Comparison of ENCODE assay signal across 19 cellular contexts in genomic region chr12:47458273-47458672, GRCh38.
DNase-seq lines count a peak whose midpoint lies in the region; ATAC-seq and TF ChIP-seq lines count a peak whose summit lies in the region.
"Had no signal": no experiment of that assay in that cellular context is flagged by ENCODE, and none has a peak within 500 bp of the region (broad histone marks: within the 10 kb centered on the region; RNA-seq: fewer than 3 reads in every experiment).

No MANE protein-coding gene starts in this region.

- no peak overlapping the region for H3K27ac Mint-ChIP-seq in activated CD8-positive, alpha-beta memory T cell treated with anti-CD3 and anti-CD28 coated beads, Interleukin-2, amount 10 ng/mL, durations not matched to agents 7 days and 5 days
- H3K27ac Mint-ChIP-seq: activated CD4-positive, alpha-beta memory T cell treated with anti-CD3 and anti-CD28 coated beads, Interleukin-2, amount 10 ng/mL, durations not matched to agents 7 days and 5 days; activated naive CD4-positive, alpha-beta T cell treated with anti-CD3 and anti-CD28 coated beads, Interleukin-2, amount 50 U/mL, for 72 hours; nephron progenitor cell had no signal

- TF ChIP-seq CTCF in RWPE1 (conservative IDR thresholded peaks at IDR 0.05; ENCODE audit: low read depth) (no peak), retinal pigment epithelial cell (conservative IDR thresholded peaks at IDR 0.05; ENCODE audit: low read depth, low read length) (no peak)

- POLR2A ChIA-PET in RWPE1 (lab: Yijun Ruan, JAX; ENCODE audit: low non-redundant PET), result no interaction called here

- H3K4me1 Mint-ChIP-seq in activated CD8-positive, alpha-beta memory T cell treated with anti-CD3 and anti-CD28 coated beads, Interleukin-2, amount 10 ng/mL, durations not matched to agents 7 days and 5 days, result no peaks in the 10 kb centered on the region
- H3K4me1 Mint-ChIP-seq: activated CD4-positive, alpha-beta memory T cell treated with anti-CD3 and anti-CD28 coated beads, Interleukin-2, amount 10 ng/mL, durations not matched to agents 7 days and 5 days; nephron progenitor cell had no signal

- peaks cover 8% of the 10 kb centered on the region for H3K9me3 Mint-ChIP-seq in activated CD8-positive, alpha-beta memory T cell treated with anti-CD3 and anti-CD28 coated beads, Interleukin-2, amount 10 ng/mL, durations not matched to agents 7 days and 5 days (ENCODE audit: low read depth)
- H3K9me3 Mint-ChIP-seq: activated CD4-positive, alpha-beta memory T cell treated with anti-CD3 and anti-CD28 coated beads, Interleukin-2, amount 10 ng/mL, durations not matched to agents 7 days and 5 days had no signal

- ATAC-seq in HG03342 (IDR thresholded peaks at IDR 0.05; ENCODE audit: unreplicated experiment), result no peak
- ATAC-seq in activated CD8-positive, alpha-beta memory T cell treated with anti-CD3 and anti-CD28 coated beads, Interleukin-2, amount 10 ng/mL, durations not matched to agents 7 days and 5 days, result no peak
- ATAC-seq: activated naive CD4-positive, alpha-beta T cell treated with anti-CD3 and anti-CD28 coated beads, Interleukin-2, amount 50 U/mL, for 72 hours; heart left ventricle; stimulated activated naive CD8-positive, alpha-beta T cell treated with anti-CD3 and anti-CD28 coated beads, Interleukin-15, Interleukin-2, amounts not matched to agents 100 U/mL and 50 U/mL, for 24 hours had no signal

- no peak overlapping the region for H3K4me3 Mint-ChIP-seq in activated CD8-positive, alpha-beta memory T cell treated with anti-CD3 and anti-CD28 coated beads, Interleukin-2, amount 10 ng/mL, durations not matched to agents 7 days and 5 days
- H3K4me3 Mint-ChIP-seq: activated CD4-positive, alpha-beta memory T cell treated with anti-CD3 and anti-CD28 coated beads, Interleukin-2, amount 10 ng/mL, durations not matched to agents 7 days and 5 days; nephron progenitor cell had no signal

- DNase-seq in HPDE6-E6E7 (ENCODE audit: extremely low spot score) (peak; percentile 22), RWPE1 (ENCODE audit: low spot score) (peak; percentile 46), globus pallidus (ENCODE audit: low spot score) (peak; percentile 2), retinal pigment epithelial cell (ENCODE audit: low read depth) (peak; percentile 16), D341Med (ENCODE audit: low spot score) (no peak)
- DNase-seq in activated CD8-positive, alpha-beta memory T cell treated with anti-CD3 and anti-CD28 coated beads, Interleukin-2, amount 10 ng/mL, durations not matched to agents 7 days and 5 days, result no peak
- DNase-seq: activated CD4-positive, alpha-beta memory T cell treated with anti-CD3 and anti-CD28 coated beads, Interleukin-2, amount 10 ng/mL, durations not matched to agents 7 days and 5 days; activated T-cell treated with anti-CD3 and anti-CD28 coated beads, Interleukin-2, amount 50 U/mL, for 48 hours; dermis blood vessel endothelial cell; erythroblast; heart left ventricle; NCI-H2081 treated with DMSO at 0.1 percent for 48 hours; nephron progenitor cell; Peyer's patch; stimulated activated naive CD8-positive, alpha-beta T cell treated with anti-CD3 and anti-CD28 coated beads, Interleukin-15, Interleukin-2, amounts not matched to agents 100 U/mL and 50 U/mL, for 24 hours; trophoblast cell had no signal

- H3K36me3 Mint-ChIP-seq in activated CD8-positive, alpha-beta memory T cell treated with anti-CD3 and anti-CD28 coated beads, Interleukin-2, amount 10 ng/mL, durations not matched to agents 7 days and 5 days, result no peaks in the 10 kb centered on the region

- H3K4me3 ChIP-seq in retinal pigment epithelial cell (ENCODE audit: low read length), result no peak overlapping the region
- H3K4me3 ChIP-seq: BLaER1 treated with 17β-estradiol and CSF1 and Interleukin-3, amounts not matched to agents 10 nM and 100 nM; heart left ventricle; Peyer's patch had no signal

- no peak overlapping the region for H3K27ac ChIP-seq in RWPE1
- H3K27ac ChIP-seq: BLaER1 treated with 17β-estradiol and CSF1 and Interleukin-3, amounts not matched to agents 10 nM and 100 nM; heart left ventricle; Peyer's patch had no signal

- H3K27me3 Mint-ChIP-seq in activated CD8-positive, alpha-beta memory T cell treated with anti-CD3 and anti-CD28 coated beads, Interleukin-2, amount 10 ng/mL, durations not matched to agents 7 days and 5 days, result peaks cover 25% of the 10 kb centered on the region

- CTCF ChIA-PET in RWPE1 (lab: Yijun Ruan, JAX), result no interaction called here
- CTCF ChIA-PET in activated CD8-positive, alpha-beta memory T cell treated with anti-CD3 and anti-CD28 coated beads, Interleukin-2, amount 10 ng/mL, durations not matched to agents 7 days and 5 days (lab: Charles Lee), result no interaction called here

Comparison
In these comparisons a context has a peak if more than half of its experiments do, and no peak if none do; other contexts are left out.
1. DNase-seq: peak in HPDE6-E6E7 (single experiment), RWPE1 (single experiment), globus pallidus (single experiment) and retinal pigment epithelial cell (single experiment); none in activated CD8-positive, alpha-beta memory T cell treated with anti-CD3 and anti-CD28 coated beads, Interleukin-2, amount 10 ng/mL, durations not matched to agents 7 days and 5 days (single experiment) and D341Med (single experiment).